Comparison of ENCODE assay signal across 19 cellular contexts in the genomic region with DNA sequence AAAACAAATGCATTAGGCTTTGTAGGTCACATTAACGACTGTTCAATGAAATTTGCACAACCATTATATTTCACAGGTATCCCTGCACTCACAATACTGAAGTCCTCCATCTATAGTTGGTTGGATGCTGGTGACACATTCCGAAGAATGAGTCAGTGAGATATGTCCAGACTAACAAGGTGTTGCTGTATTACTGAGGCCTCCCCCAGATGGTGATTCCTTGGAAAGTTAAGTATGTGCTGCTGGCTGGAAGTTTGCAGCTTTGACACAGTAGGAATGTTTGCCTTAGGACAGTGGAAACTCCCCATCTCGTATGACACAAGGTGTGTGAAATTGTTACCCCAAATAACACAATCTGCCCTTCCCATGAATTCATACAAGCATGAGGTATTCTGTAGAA. TPM values are rescaled to one million over a fixed set of nuclear protein-coding genes. Genes with fewer than 3 reads are reported as not detected.
"Had no signal": no experiment of that assay in that cellular context is flagged by ENCODE, and none has a peak within 500 bp of the region (broad histone marks: within the 10 kb centered on the region; RNA-seq: fewer than 3 reads in every experiment).

No MANE protein-coding gene starts in this region.

- H3K27me3 ChIP-seq: spleen, suprapubic skin, tibial artery, uterus had no signal

- H3K36me3 ChIP-seq: left ventricle myocardium inferior, spleen, suprapubic skin, thoracic aorta, tibial artery, uterus had no signal

- H3K27ac ChIP-seq: left ventricle myocardium inferior, parathyroid adenoma, spleen, suprapubic skin, thoracic aorta, tibial artery, uterus had no signal

- H3K4me1 ChIP-seq: left ventricle myocardium inferior, parathyroid adenoma, spleen, suprapubic skin, tibial artery, uterus had no signal

- H3K9me3 ChIP-seq: left ventricle myocardium inferior, spleen, suprapubic skin, thoracic aorta, tibial artery, uterus had no signal

- FAIRE-seq: kidney, small intestine had no signal

- DNase-seq: head of caudate nucleus; hippocampal formation; kidney; left ventricle myocardium inferior; naive thymus-derived CD8-positive, alpha-beta T cell; nucleus accumbens; retina; right cardiac atrium; small intestine; spleen; stimulated activated CD4-positive, alpha-beta T cell treated with anti-CD3 and anti-CD28 coated beads, Interleukin-4, amount 100 ng/mL, for 24 hours; stimulated activated naive CD4-positive, alpha-beta T cell; tibial artery; uterus had no signal

- H3K4me3 ChIP-seq: left ventricle myocardium inferior, lung, spleen, suprapubic skin, thoracic aorta, tibial artery, uterus had no signal

RNA-seq across cellular contexts. Expression of a gene that starts 46.6 kb away (rescaled TPM):
- total RNA-seq: naive thymus-derived CD8-positive, alpha-beta T cell; pulmonary artery endothelial cell had no signal
- polyA plus RNA-seq: naive thymus-derived CD8-positive, alpha-beta T cell had no signal
